ENCODE assay signal across 8 cellular contexts in genomic region chr19:17209126-17210036, GRCh38. TPM values are rescaled to one million over a fixed set of nuclear protein-coding genes. Genes with fewer than 3 reads are reported as not detected.
DNase-seq lines count a peak whose midpoint lies in the region; ATAC-seq and TF ChIP-seq lines count a peak whose summit lies in the region.

No MANE protein-coding gene starts in this region.

- peak; percentile 16 for DNase-seq in ACHN
- DNase-seq in GM13976 (ENCODE audit: low spot score), result peak; percentile 83
- peak; percentile 39 for DNase-seq in SK-N-DZ (ENCODE audit: low spot score)
- peak; percentile 65 for DNase-seq in stimulated activated CD4-positive, alpha-beta T cell treated with anti-CD3 and anti-CD28 coated beads, Interleukin-1b, Interleukin-23, amount 100 ng/mL, for 48 hours
- no peak for DNase-seq in hypothalamus (lab: John Stamatoyannopoulos, UW)
- no peak for DNase-seq in NK-92 (lab: John Stamatoyannopoulos, UW; ENCODE audit: unreplicated experiment)

- peaks cover 16% of the 10 kb centered on the region for H3K4me1 Mint-ChIP-seq in dendritic cell treated with granulocyte-macrophage colony-stimulating factor and Interleukin-4, amounts not matched to agents 40 ng/mL and 50 ng/mL, for 4 days (ENCODE audit: low read depth)

- H3K4me3 Mint-ChIP-seq in dendritic cell treated with granulocyte-macrophage colony-stimulating factor and Interleukin-4, amounts not matched to agents 40 ng/mL and 50 ng/mL, for 4 days, result no peak overlapping the region

- H3K27ac Mint-ChIP-seq in dendritic cell treated with granulocyte-macrophage colony-stimulating factor and Interleukin-4, amounts not matched to agents 40 ng/mL and 50 ng/mL, for 4 days, result peak overlapping the region; percentile 65

- intact Hi-C loops in dendritic cell treated with granulocyte-macrophage colony-stimulating factor and Interleukin-4, amounts not matched to agents 40 ng/mL and 50 ng/mL, for 4 days (cut with micrococcal nuclease), result loop anchor here (5.0 kb wide), 1 partner anchor 73 kb away; the partner anchor contains the start of gene ANKLE1

- H3K9me3 Mint-ChIP-seq in dendritic cell treated with granulocyte-macrophage colony-stimulating factor and Interleukin-4, amounts not matched to agents 40 ng/mL and 50 ng/mL, for 4 days, result no peaks in the 10 kb centered on the region

- no peak for TF ChIP-seq CTCF in GM13976 (IDR thresholded peaks at IDR 0.05; ENCODE audit: borderline replicate concordance, control extremely low read depth, extremely low read depth, insufficient read depth, missing control alignments)

- no peak for ATAC-seq in HG02678 (IDR thresholded peaks at IDR 0.05; ENCODE audit: unreplicated experiment)

- H3K36me3 Mint-ChIP-seq in dendritic cell treated with granulocyte-macrophage colony-stimulating factor and Interleukin-4, amounts not matched to agents 40 ng/mL and 50 ng/mL, for 4 days (ENCODE audit: low read depth), result peaks cover 99% of the 10 kb centered on the region

- no peaks in the 10 kb centered on the region for H3K27me3 Mint-ChIP-seq in dendritic cell treated with granulocyte-macrophage colony-stimulating factor and Interleukin-4, amounts not matched to agents 40 ng/mL and 50 ng/mL, for 4 days

- in situ Hi-C loops in ACHN (cut with HindIII; ENCODE audit: low pct_ligation_motif_present, low pct_unique_long_range_greater_than_20kb, low sequenced_read_pairs) (no loop called here), GM13976 (cut with MboI; ENCODE audit: low sequenced_read_pairs, unreplicated experiment) (no loop called here)

RNA-seq across cellular contexts. Expression of gene USE1, which starts 5.8 kb away (rescaled TPM):
- 4.6 and 6.2 TPM in 2 replicates for polyA plus RNA-seq in SK-N-DZ (2014; cell fraction: cytosol; rRNA removed)
- 18.4 and 19.1 TPM in 2 replicates for polyA plus RNA-seq in SK-N-DZ (2014; cell fraction: nucleus; rRNA removed)

RNA-seq across cellular contexts. Expression of gene OCEL1, which starts 16.6 kb away (rescaled TPM):
- 1.6 and 3.9 TPM in 2 replicates for polyA plus RNA-seq in SK-N-DZ (2014; cell fraction: cytosol; rRNA removed)
- polyA plus RNA-seq in SK-N-DZ (2014; cell fraction: nucleus; rRNA removed), result 0.78 and 9.6 TPM in 2 replicates

RNA-seq across cellular contexts. Expression of gene NR2F6, which starts 36.3 kb away (rescaled TPM):
- 90.3 and 107 TPM in 2 replicates for polyA plus RNA-seq in SK-N-DZ (2014; cell fraction: cytosol; rRNA removed)
- 73.5 and 90.3 TPM in 2 replicates for polyA plus RNA-seq in SK-N-DZ (2014; cell fraction: nucleus; rRNA removed)

RNA-seq across cellular contexts. Expression of gene USHBP1, which starts 55.2 kb away (rescaled TPM):
- polyA plus RNA-seq in SK-N-DZ (2014; cell fraction: cytosol; rRNA removed), result 0.02 and 0.45 TPM in 2 replicates
- polyA plus RNA-seq in SK-N-DZ (2014; cell fraction: nucleus; rRNA removed), result 0.24 and 0.28 TPM in 2 replicates

RNA-seq across cellular contexts. Expression of gene BABAM1, which starts 57.9 kb away (rescaled TPM):
- polyA plus RNA-seq in SK-N-DZ (2014; cell fraction: cytosol; rRNA removed), result 109 and 123 TPM in 2 replicates
- 137 and 164 TPM in 2 replicates for polyA plus RNA-seq in SK-N-DZ (2014; cell fraction: nucleus; rRNA removed)

Comparison
In these comparisons a context has a peak if more than half of its experiments do, and no peak if none do; other contexts are left out.
1. DNase-seq: peak in ACHN (single experiment), GM13976 (single experiment), SK-N-DZ (single experiment) and stimulated activated CD4-positive, alpha-beta T cell treated with anti-CD3 and anti-CD28 coated beads, Interleukin-1b, Interleukin-23, amount 100 ng/mL, for 48 hours (single experiment); none in hypothalamus (0 of 51) and NK-92 (single experiment).